Comparison of ENCODE assay signal across 1 cellular context in the genomic region with DNA sequence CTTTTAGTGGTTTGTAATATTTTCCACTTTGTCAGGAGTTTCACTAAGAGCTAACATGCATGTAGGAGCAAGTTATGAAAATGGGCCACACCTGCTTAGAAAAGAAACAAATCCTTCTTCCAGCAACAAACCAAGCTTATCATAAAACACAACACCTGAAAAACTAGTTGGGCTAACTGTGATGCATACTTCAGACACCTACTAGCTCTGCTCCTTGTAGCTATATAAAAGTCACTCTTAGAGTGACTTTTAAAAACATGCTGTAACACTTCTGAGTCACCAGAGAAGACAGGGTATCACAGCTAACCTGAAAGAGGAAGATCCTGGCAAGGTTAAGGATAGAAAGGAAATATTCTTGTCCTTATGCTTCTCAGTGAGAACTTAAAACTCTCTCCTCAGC.
TF ChIP-seq lines count a peak whose summit lies in the region.

No MANE protein-coding gene starts in this region.

TF ChIP-seq in IMR-90, 13 proteins besides CTCF, POLR2A, EP300 and RAD21:
- no peak for TF ChIP-seq MAFK (IDR thresholded peaks at IDR 0.05; ENCODE audit: low read depth, low read length)
- no peak for TF ChIP-seq MAZ (IDR thresholded peaks at IDR 0.05; ENCODE audit: borderline replicate concordance, low read depth, low read length)
- no peak for TF ChIP-seq RFX5 (IDR thresholded peaks at IDR 0.05; ENCODE audit: low read depth, low read length)
- TF ChIP-seq, protein P1, sequence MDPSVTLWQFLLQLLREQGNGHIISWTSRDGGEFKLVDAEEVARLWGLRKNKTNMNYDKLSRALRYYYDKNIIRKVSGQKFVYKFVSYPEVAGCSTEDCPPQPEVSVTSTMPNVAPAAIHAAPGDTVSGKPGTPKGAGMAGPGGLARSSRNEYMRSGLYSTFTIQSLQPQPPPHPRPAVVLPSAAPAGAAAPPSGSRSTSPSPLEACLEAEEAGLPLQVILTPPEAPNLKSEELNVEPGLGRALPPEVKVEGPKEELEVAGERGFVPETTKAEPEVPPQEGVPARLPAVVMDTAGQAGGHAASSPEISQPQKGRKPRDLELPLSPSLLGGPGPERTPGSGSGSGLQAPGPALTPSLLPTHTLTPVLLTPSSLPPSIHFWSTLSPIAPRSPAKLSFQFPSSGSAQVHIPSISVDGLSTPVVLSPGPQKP (IDR thresholded peaks at IDR 0.05; ENCODE audit: borderline replicate concordance, low read depth, low read length): no peak
- no peak for TF ChIP-seq USF2 (IDR thresholded peaks at IDR 0.05; ENCODE audit: low read depth, low read length)
- no peak for TF ChIP-seq RCOR1 (IDR thresholded peaks at IDR 0.05; ENCODE audit: insufficient replicate concordance, low read length)
- TF ChIP-seq FOS (IDR thresholded peaks at IDR 0.05; ENCODE audit: low read depth, low read length): no peak
